Comparison of ENCODE assay signal across 8 cellular contexts in genomic region chr1:36083635-36084501, GRCh38.
DNase-seq lines count a peak whose midpoint lies in the region; ATAC-seq and TF ChIP-seq lines count a peak whose summit lies in the region.

TEKT2 (plus strand) TSS chr1:36084094; CDS start chr1:36084922, 828 bp downstream.

- H3K27me3 Mint-ChIP-seq in stimulated activated naive B cell treated with anti-CD40 and anti-IgM and Interleukin-4, amounts not matched to agents 10 μg/mL and 1 μg/mL and 100 μg/mL, for 72 hours = peaks cover 4 to 22% of the 10 kb centered on the region in 2 donors

- H3K4me1 ChIP-seq in iPS-20b (ENCODE audit: insufficient read depth, low read length) = peaks cover 5% of the 10 kb centered on the region; the same call in 1 of the 2 replicates

- H3K27ac Mint-ChIP-seq in stimulated activated naive B cell treated with anti-CD40 and anti-IgM and Interleukin-4, amounts not matched to agents 10 μg/mL and 1 μg/mL and 100 μg/mL, for 72 hours = no peak within 1 kb of the TSS

- no peaks in the 10 kb centered on the region for H3K9me3 ChIP-seq in iPS-20b (ENCODE audit: insufficient read depth, low read depth, low read length)

- H3K4me1 Mint-ChIP-seq in stimulated activated naive B cell treated with anti-CD40 and anti-IgM and Interleukin-4, amounts not matched to agents 10 μg/mL and 1 μg/mL and 100 μg/mL, for 72 hours = peaks cover 0 to 1% of the 10 kb centered on the region in 2 donors

- H3K36me3 ChIP-seq in iPS-20b (ENCODE audit: insufficient read depth, low read depth, low read length) = no peaks in the 10 kb centered on the region

- H3K4me3 Mint-ChIP-seq in stimulated activated naive B cell treated with anti-CD40 and anti-IgM and Interleukin-4, amounts not matched to agents 10 μg/mL and 1 μg/mL and 100 μg/mL, for 72 hours = peak within 1 kb of the TSS; percentile 72 to 76

- no peak within 1 kb of the TSS for H3K27ac ChIP-seq in iPS-20b (ENCODE audit: low read length)

- H3K36me3 Mint-ChIP-seq in stimulated activated naive B cell treated with anti-CD40 and anti-IgM and Interleukin-4, amounts not matched to agents 10 μg/mL and 1 μg/mL and 100 μg/mL, for 72 hours = no peaks in the 10 kb centered on the region

- no peaks in the 10 kb centered on the region for H3K9me3 Mint-ChIP-seq in stimulated activated naive B cell treated with anti-CD40 and anti-IgM and Interleukin-4, amounts not matched to agents 10 μg/mL and 1 μg/mL and 100 μg/mL, for 72 hours

- H3K27me3 ChIP-seq in iPS-20b (ENCODE audit: insufficient read depth, low read length) = peaks cover 11% of the 10 kb centered on the region

- DNase-seq in CMK (ENCODE audit: low read depth) (peak; percentile 45), NCI-H1436 treated with DMSO at 0.1 percent for 48 hours (lab: John Stamatoyannopoulos, UW) (peak; percentile 37), astrocyte of the cerebellum (ENCODE audit: low read depth) (no peak), OCI-M1 (lab: John Stamatoyannopoulos, UW) (no peak), inferior parietal cortex (ENCODE audit: extremely low spot score) (no peak)
- no peak for DNase-seq in stimulated activated naive B cell treated with anti-CD40 and anti-IgM and Interleukin-4, amounts not matched to agents 10 μg/mL and 1 μg/mL and 100 μg/mL, for 72 hours
- no peak for DNase-seq in activated CD8-positive, alpha-beta memory T cell treated with anti-CD3 and anti-CD28 coated beads for 24 hours

- no peak for ATAC-seq in stimulated activated naive B cell treated with anti-CD40 and anti-IgM and Interleukin-4, amounts not matched to agents 10 μg/mL and 1 μg/mL and 100 μg/mL, for 72 hours (replicated peaks)

- in situ Hi-C loops in astrocyte of the cerebellum (cut with HindIII; ENCODE audit: low sequenced_read_pairs) = no loop called here

- peak within 1 kb of the TSS; percentile 72; the same call in 1 of the 2 replicates for H3K9ac ChIP-seq in iPS-20b (ENCODE audit: low read depth, low read length)

- TF ChIP-seq CTCF in astrocyte of the cerebellum (IDR thresholded peaks at IDR 0.05; ENCODE audit: low read depth, low read length, missing control alignments) = no peak

- H3K4me3 ChIP-seq in astrocyte of the cerebellum (ENCODE audit: low read depth, low read length) (peak within 1 kb of the TSS; percentile 48), iPS-20b (ENCODE audit: low read length) (peak within 1 kb of the TSS; percentile 73)

Comparison
In these comparisons a context has a peak if more than half of its experiments do, and no peak if none do; other contexts are left out.
1. DNase-seq: peak in CMK (single experiment) and NCI-H1436 treated with DMSO at 0.1 percent for 48 hours (single experiment); none in astrocyte of the cerebellum (single experiment), stimulated activated naive B cell treated with anti-CD40 and anti-IgM and Interleukin-4, amounts not matched to agents 10 μg/mL and 1 μg/mL and 100 μg/mL, for 72 hours (single experiment), OCI-M1 (single experiment), activated CD8-positive, alpha-beta memory T cell treated with anti-CD3 and anti-CD28 coated beads for 24 hours (single experiment) and inferior parietal cortex (single experiment).